9 cellular contexts compared by ENCODE assay signal in genomic region chr9:38619556-38620447, GRCh38. TPM values are rescaled to one million over a fixed set of nuclear protein-coding genes. Genes with fewer than 3 reads are reported as not detected.
DNase-seq lines count a peak whose midpoint lies in the region; ATAC-seq and TF ChIP-seq lines count a peak whose summit lies in the region.
"Had no signal": no experiment of that assay in that cellular context is flagged by ENCODE, and none has a peak within 500 bp of the region (broad histone marks: within the 10 kb centered on the region; RNA-seq: fewer than 3 reads in every experiment).

No MANE protein-coding gene starts in this region.

- H3K27me3 Mint-ChIP-seq in GM23338 (ENCODE audit: insufficient read depth, low read depth, poor library complexity), result peaks cover 26% of the 10 kb centered on the region

- H3K4me1 ChIP-seq in GM23338 (ENCODE audit: insufficient read depth), result peaks cover 5% of the 10 kb centered on the region; the same call in 1 of the 2 replicates
- peaks cover 0 to 13% (median 4%) of the 10 kb centered on the region in 4 donors for H3K4me1 ChIP-seq in right lobe of liver

- H3F3A ChIP-seq in GM23338 (replicated peaks; ENCODE audit: low read depth), result no peaks in the 10 kb centered on the region

- 0 out of 2 replicates have a peak overlapping the region, but pooled peaks have one; percentile 47 for H3K27ac Mint-ChIP-seq in GM23338

- no peaks in the 10 kb centered on the region for H3K79me2 ChIP-seq in GM23338 (replicated peaks; ENCODE audit: insufficient read depth)

- peaks cover 18% of the 10 kb centered on the region for H3K9me3 Mint-ChIP-seq in GM23338

- H3K9me3 ChIP-seq in right lobe of liver, result no peaks in the 10 kb centered on the region

- peaks cover 17% of the 10 kb centered on the region for H3K36me3 Mint-ChIP-seq in GM23338 (ENCODE audit: low read depth)

- no peak for TF ChIP-seq POLR2A in right lobe of liver (IDR thresholded peaks at IDR 0.05)

- peak overlapping the region; percentile 65 for H3K4me3 ChIP-seq in GM23338
- peak overlapping the region; percentile 35 to 46 for H3K4me3 ChIP-seq in cardiac fibroblast (replicated peaks in 1 of 2; ENCODE audit: low read depth in 2 of 2, low read length in 2 of 2)
- H3K4me3 ChIP-seq in right lobe of liver, result peak overlapping the region; percentile 45 to 59 (median 56)

- peaks cover 9% of the 10 kb centered on the region for H3K36me3 ChIP-seq in GM23338 (ENCODE audit: insufficient read depth)
- H3K36me3 ChIP-seq in right lobe of liver, result no peaks in the 10 kb centered on the region

- intact Hi-C loops in right lobe of liver (cut with DNase I), result no loop called here

- H4K20me1 ChIP-seq in GM23338 (replicated peaks; ENCODE audit: insufficient read depth), result no peaks in the 10 kb centered on the region

- peak overlapping the region; percentile 81 for H3K4me2 ChIP-seq in GM23338

- DNase-seq in GM23338 (ENCODE audit: low spot score) (peak; percentile 42), SW480 (ENCODE audit: low spot score) (peak; percentile 26), cardiac fibroblast (ENCODE audit: low read depth in 2 of 2) (no peak), right lobe of liver (peak; percentile 38 to 59 (median 55)), epidermal melanocyte (ENCODE audit: insufficient read length, low spot score) (no peak)
- peak in 2 of 3 donors; percentile 14 for DNase-seq in stimulated activated CD4-positive, alpha-beta T cell treated with anti-CD3 and anti-CD28 coated beads, TNF-alpha, amount 100 ng/mL, for 48 hours (ENCODE audit: low read depth in 3 of 3)

- H3K4me3 Mint-ChIP-seq in GM23338, result peak overlapping the region; percentile 93

- H3K27me3 ChIP-seq in GM23338 (ENCODE audit: insufficient read depth), result peaks cover 63% of the 10 kb centered on the region
- peaks cover 0 to 4% of the 10 kb centered on the region in 2 donors for H3K27me3 ChIP-seq in right lobe of liver

- peak overlapping the region; percentile 86 for H2AFZ ChIP-seq in GM23338

- H3K27ac ChIP-seq in GM23338 (ENCODE audit: low read depth) (no peak overlapping the region), right lobe of liver (no peak overlapping the region)

- TF ChIP-seq CTCF in GM23338 (conservative IDR thresholded peaks at IDR 0.05; ENCODE audit: low read depth in 2 of 2), result no peak
- no peak for TF ChIP-seq CTCF in cardiac fibroblast (IDR thresholded peaks at IDR 0.05; ENCODE audit: low read depth, low read length)
- no peak for TF ChIP-seq CTCF in right lobe of liver (IDR thresholded peaks at IDR 0.05)

- ATAC-seq in GM23338 (peak; percentile 16), right lobe of liver (peak; percentile 18 to 48 (median 22)), HG03460 (IDR thresholded peaks at IDR 0.05; ENCODE audit: unreplicated experiment) (no peak), HG02870 (IDR thresholded peaks at IDR 0.05; ENCODE audit: unreplicated experiment) (no peak)

- H3K9me2 ChIP-seq in GM23338 (ENCODE audit: insufficient read depth), result no peaks in the 10 kb centered on the region

- 6% methylated on average over 13 of the region's 58 CpGs for WGBS in right lobe of liver (ENCODE audit: insufficient coverage, low coverage, low lambda C conversion rate, missing lambda C conversion rate)

- H3K4me1 Mint-ChIP-seq in GM23338, result peaks cover 11% of the 10 kb centered on the region

TF ChIP-seq in GM23338, 12 proteins besides CTCF, POLR2A, EP300 and RAD21:
- no peak for TF ChIP-seq NANOG (IDR thresholded peaks at IDR 0.05; ENCODE audit: borderline replicate concordance)
- TF ChIP-seq, protein P1, sequence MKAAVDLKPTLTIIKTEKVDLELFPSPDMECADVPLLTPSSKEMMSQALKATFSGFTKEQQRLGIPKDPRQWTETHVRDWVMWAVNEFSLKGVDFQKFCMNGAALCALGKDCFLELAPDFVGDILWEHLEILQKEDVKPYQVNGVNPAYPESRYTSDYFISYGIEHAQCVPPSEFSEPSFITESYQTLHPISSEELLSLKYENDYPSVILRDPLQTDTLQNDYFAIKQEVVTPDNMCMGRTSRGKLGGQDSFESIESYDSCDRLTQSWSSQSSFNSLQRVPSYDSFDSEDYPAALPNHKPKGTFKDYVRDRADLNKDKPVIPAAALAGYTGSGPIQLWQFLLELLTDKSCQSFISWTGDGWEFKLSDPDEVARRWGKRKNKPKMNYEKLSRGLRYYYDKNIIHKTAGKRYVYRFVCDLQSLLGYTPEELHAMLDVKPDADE (IDR thresholded peaks at IDR 0.05), result no peak
- no peak for TF ChIP-seq JUNB (IDR thresholded peaks at IDR 0.05; ENCODE audit: unreplicated experiment)
- TF ChIP-seq ZNF114 (CRISPR knock-in tag; IDR thresholded peaks at IDR 0.05), result no peak
- TF ChIP-seq STAT1 (IDR thresholded peaks at IDR 0.05; ENCODE audit: unreplicated experiment), result no peak
- no peak for TF ChIP-seq REST (IDR thresholded peaks at IDR 0.05; ENCODE audit: unreplicated experiment)
TF ChIP-seq in GM23338: peak in this region for 0.

RNA-seq across cellular contexts. Expression of gene ANKRD18A, which starts 0.6 kb away (rescaled TPM):
- total RNA-seq in GM23338 (2014; rRNA removed; shearing (Covaris generic)), result 2.4 and 2.7 TPM in 2 replicates
- polyA plus RNA-seq in GM23338 (2016; fragmentation: Nextera tagmentation; extraction: Ambion mirVana), result 4.7 and 6.9 TPM in 2 replicates
- total RNA-seq in right lobe of liver, result 1 to 10 TPM in 5 of 6 experiments, under 1 TPM in 1; 0.87 to 4.5 (median 1.7) TPM
- total RNA-seq: M059J had no signal

Comparison
In these comparisons a context has a peak if more than half of its experiments do, and no peak if none do; other contexts are left out.
1. ATAC-seq: peak in GM23338 (single experiment) and right lobe of liver (4 of 4); none in HG03460 (single experiment) and HG02870 (single experiment).
2. DNase-seq: peak in GM23338 (single experiment), SW480 (single experiment), right lobe of liver (3 of 3) and stimulated activated CD4-positive, alpha-beta T cell treated with anti-CD3 and anti-CD28 coated beads, TNF-alpha, amount 100 ng/mL, for 48 hours (2 of 3); none in cardiac fibroblast (0 of 2) and epidermal melanocyte (single experiment).
3. Peak in every context shown above with its lines, with median percentiles within 50 percentile points of each other: H3K4me3 ChIP-seq.